ENCODE assay signal across 1 cellular context in genomic region chr6:3905853-3906190, GRCh38.
A peak's percentile ranks its signal among the peaks of the same experiment; 100 is the strongest.
TF ChIP-seq lines count a peak whose summit lies in the region.

No MANE protein-coding gene starts in this region.

TF ChIP-seq in HepG2, 621 proteins besides CTCF, POLR2A, EP300 and RAD21 (continued from another document):
- TF ChIP-seq BHLHE40 (IDR thresholded peaks at IDR 0.05; ENCODE audit: low read length) (no peak), FOXP1 (IDR thresholded peaks at IDR 0.05) (no peak), FOXP1 (CRISPR knock-in tag; IDR thresholded peaks at IDR 0.05) (peak; percentile 48), MBD4 (IDR thresholded peaks at IDR 0.05; ENCODE audit: borderline replicate concordance, low read length) (no peak), MAZ (IDR thresholded peaks at IDR 0.05; ENCODE audit: borderline replicate concordance, low read depth, low read length) (no peak), MAZ (CRISPR knock-in tag; IDR thresholded peaks at IDR 0.05; ENCODE audit: low read depth) (no peak), TARDBP (CRISPR knock-in tag; IDR thresholded peaks at IDR 0.05) (no peak), RARA (CRISPR knock-in tag; IDR thresholded peaks at IDR 0.05) (peak; percentile 63), ZNF543 (CRISPR knock-in tag; IDR thresholded peaks at IDR 0.05) (no peak), HNRNPL (IDR thresholded peaks at IDR 0.05; ENCODE audit: low read depth, low read length) (peak; percentile 88), RERE (CRISPR knock-in tag; IDR thresholded peaks at IDR 0.05; ENCODE audit: low read depth) (no peak), SIX4 (CRISPR knock-in tag; IDR thresholded peaks at IDR 0.05) (no peak), PPARG (CRISPR knock-in tag; conservative IDR thresholded peaks at IDR 0.05) (no peak), HOXA5 (CRISPR knock-in tag; IDR thresholded peaks at IDR 0.05) (no peak), DMTF1 (CRISPR knock-in tag; IDR thresholded peaks at IDR 0.05) (no peak), HIVEP1 (CRISPR knock-in tag; IDR thresholded peaks at IDR 0.05) (no peak), SAP130 (CRISPR knock-in tag; IDR thresholded peaks at IDR 0.05; ENCODE audit: low read depth) (no peak), MAX (IDR thresholded peaks at IDR 0.05) (peak; percentile 74), ZNF256 (CRISPR knock-in tag; conservative IDR thresholded peaks at IDR 0.05) (no peak), BRD4 (CRISPR knock-in tag; IDR thresholded peaks at IDR 0.05) (no peak), NR2F2 (IDR thresholded peaks at IDR 0.05; ENCODE audit: borderline replicate concordance, low read depth) (0 out of 2 replicates have a peak, but pooled peaks have one; percentile 6), PHB2 (IDR thresholded peaks at IDR 0.05; ENCODE audit: partially characterized antibody) (no peak), PLSCR1 (CRISPR knock-in tag; IDR thresholded peaks at IDR 0.05; ENCODE audit: borderline replicate concordance) (no peak), KDM5B (CRISPR knock-in tag; IDR thresholded peaks at IDR 0.05; ENCODE audit: borderline replicate concordance) (no peak), HOMEZ (CRISPR knock-in tag; IDR thresholded peaks at IDR 0.05; ENCODE audit: low read depth) (no peak), ARID5B (CRISPR knock-in tag; IDR thresholded peaks at IDR 0.05) (peak; percentile 73), REPIN1 (CRISPR knock-in tag; IDR thresholded peaks at IDR 0.05; ENCODE audit: borderline replicate concordance, low read depth) (no peak), EHMT2 (IDR thresholded peaks at IDR 0.05; ENCODE audit: borderline replicate concordance, low read depth, low read length) (no peak), NFIB (CRISPR knock-in tag; IDR thresholded peaks at IDR 0.05; ENCODE audit: borderline replicate concordance) (no peak), ZNF777 (CRISPR knock-in tag; IDR thresholded peaks at IDR 0.05) (peak; percentile 90), ZFP36L2 (CRISPR knock-in tag; IDR thresholded peaks at IDR 0.05) (no peak), DDIT3 (CRISPR knock-in tag; IDR thresholded peaks at IDR 0.05) (no peak), HINFP (CRISPR knock-in tag; IDR thresholded peaks at IDR 0.05; ENCODE audit: low read depth) (no peak), TERF1 (CRISPR knock-in tag; IDR thresholded peaks at IDR 0.05) (no peak), SP140L (CRISPR knock-in tag; IDR thresholded peaks at IDR 0.05; ENCODE audit: borderline replicate concordance) (no peak), ZNF83 (CRISPR knock-in tag; IDR thresholded peaks at IDR 0.05; ENCODE audit: borderline replicate concordance) (no peak)
